11 cellular contexts compared by ENCODE assay signal in the genomic region with DNA sequence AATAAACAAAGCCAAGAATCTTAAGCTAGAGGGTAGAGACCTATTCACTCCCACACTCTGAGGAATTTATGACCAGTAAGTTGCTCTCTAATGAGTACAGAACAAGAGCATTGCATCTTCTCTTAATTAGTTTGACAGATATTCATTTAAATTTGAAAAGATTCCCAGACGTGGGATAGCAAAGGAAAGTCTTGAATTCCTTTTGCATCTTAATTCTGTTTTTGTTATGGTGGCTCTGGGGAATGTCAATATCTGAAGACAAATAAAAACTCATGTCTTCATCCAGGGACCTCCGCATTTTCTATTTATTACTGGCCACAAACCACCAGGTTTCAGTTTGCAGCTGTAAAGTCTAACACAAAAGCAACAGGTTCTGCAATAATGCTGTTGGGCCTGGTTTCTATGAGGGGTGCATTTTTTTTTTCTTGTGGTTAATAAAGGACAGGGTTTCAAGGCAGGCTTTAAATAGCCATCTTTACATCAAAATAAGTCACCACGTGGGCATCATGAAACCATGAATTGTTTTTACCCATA.
A peak's percentile ranks its signal among the peaks of the same experiment; 100 is the strongest.
DNase-seq lines count a peak whose midpoint lies in the region; ATAC-seq, FAIRE-seq and TF ChIP-seq lines count a peak whose summit lies in the region.
"Had no signal": no experiment of that assay in that cellular context is flagged by ENCODE, and none has a peak within 500 bp of the region (broad histone marks: within the 10 kb centered on the region; RNA-seq: fewer than 3 reads in every experiment).

No MANE protein-coding gene starts in this region.

- ATAC-seq in GM19397 (IDR thresholded peaks at IDR 0.05; ENCODE audit: unreplicated experiment), result peak; percentile 86
- ATAC-seq in HG03095 (IDR thresholded peaks at IDR 0.05; ENCODE audit: unreplicated experiment), result peak; percentile 92
- ATAC-seq: activated CD8-positive, alpha-beta T cell treated with anti-CD3 and anti-CD28 coated beads for 36 hours; esophagus mucosa had no signal

- intact Hi-C loops in cardiac septum (cut with DNase I), result no loop called here

- peaks cover 42% of the 10 kb centered on the region for H3K4me1 Mint-ChIP-seq in brain

- TF ChIP-seq CTCF in AG09319 (IDR thresholded peaks at IDR 0.05; ENCODE audit: low read depth, low read length) (no peak), brain (conservative IDR thresholded peaks at IDR 0.05) (no peak)

- DNase-seq in AG09319 (ENCODE audit: extremely low read depth, low read depth) (peak; percentile 62), HTR-8/SVneo (ENCODE audit: insufficient read length, low spot score) (no peak), cardiac septum (ENCODE audit: low spot score) (no peak), G401 (ENCODE audit: low spot score) (no peak)
- no peak for DNase-seq in activated CD4-positive, CD25-positive, alpha-beta regulatory T cell (lab: John Stamatoyannopoulos, UW)
- DNase-seq: activated CD8-positive, alpha-beta T cell treated with anti-CD3 and anti-CD28 coated beads for 36 hours; MG63 had no signal

- FAIRE-seq in HTR-8/SVneo (lab: Jason Lieb, UNC), result no peak

- no peaks in the 10 kb centered on the region for H3K27me3 Mint-ChIP-seq in brain

- in situ Hi-C loops in G401 (cut with HindIII; ENCODE audit: low sequenced_read_pairs), result no loop called here

- no peaks in the 10 kb centered on the region for H3K9me3 Mint-ChIP-seq in brain
- H3K9me3 Mint-ChIP-seq: activated CD8-positive, alpha-beta T cell treated with anti-CD3 and anti-CD28 coated beads for 36 hours had no signal

- H3K4me3 Mint-ChIP-seq in brain, result peak overlapping the region in 1 of 5 experiments; percentile 38
- H3K4me3 Mint-ChIP-seq: activated CD8-positive, alpha-beta T cell treated with anti-CD3 and anti-CD28 coated beads for 36 hours had no signal

- no peaks in the 10 kb centered on the region for H3K36me3 Mint-ChIP-seq in brain

- peak overlapping the region; percentile 31 to 78 (median 67) for H3K27ac Mint-ChIP-seq in brain
- H3K27ac Mint-ChIP-seq: activated CD8-positive, alpha-beta T cell treated with anti-CD3 and anti-CD28 coated beads for 36 hours had no signal
